1 cellular context compared by ENCODE assay signal in genomic region chr20:23649830-23650417, GRCh38.
TF ChIP-seq lines count a peak whose summit lies in the region.

No MANE protein-coding gene starts in this region.

TF ChIP-seq in HepG2, 621 proteins besides CTCF, POLR2A, EP300 and RAD21 (continued from another document and continues in another):
- TF ChIP-seq, protein P1, sequence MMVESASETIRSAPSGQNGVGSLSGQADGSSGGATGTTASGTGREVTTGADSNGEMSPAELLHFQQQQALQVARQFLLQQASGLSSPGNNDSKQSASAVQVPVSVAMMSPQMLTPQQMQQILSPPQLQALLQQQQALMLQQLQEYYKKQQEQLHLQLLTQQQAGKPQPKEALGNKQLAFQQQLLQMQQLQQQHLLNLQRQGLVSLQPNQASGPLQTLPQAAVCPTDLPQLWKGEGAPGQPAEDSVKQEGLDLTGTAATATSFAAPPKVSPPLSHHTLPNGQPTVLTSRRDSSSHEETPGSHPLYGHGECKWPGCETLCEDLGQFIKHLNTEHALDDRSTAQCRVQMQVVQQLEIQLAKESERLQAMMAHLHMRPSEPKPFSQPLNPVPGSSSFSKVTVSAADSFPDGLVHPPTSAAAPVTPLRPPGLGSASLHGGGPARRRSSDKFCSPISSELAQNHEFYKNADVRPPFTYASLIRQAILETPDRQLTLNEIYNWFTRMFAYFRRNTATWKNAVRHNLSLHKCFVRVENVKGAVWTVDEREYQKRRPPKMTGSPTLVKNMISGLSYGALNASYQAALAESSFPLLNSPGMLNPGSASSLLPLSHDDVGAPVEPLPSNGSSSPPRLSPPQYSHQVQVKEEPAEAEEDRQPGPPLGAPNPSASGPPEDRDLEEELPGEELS (CRISPR knock-in tag; IDR thresholded peaks at IDR 0.05): peak; percentile 43; the same call in 1 of the 2 replicates
- TF ChIP-seq ZNF616 (CRISPR knock-in tag; IDR thresholded peaks at IDR 0.05; ENCODE audit: low read depth) (no peak), RARA (CRISPR knock-in tag; IDR thresholded peaks at IDR 0.05) (peak; percentile 98), DPF2 (CRISPR knock-in tag; IDR thresholded peaks at IDR 0.05; ENCODE audit: borderline replicate concordance, low read depth) (0 out of 2 replicates have a peak, but pooled peaks have one; percentile 21), ZNF557 (CRISPR knock-in tag; IDR thresholded peaks at IDR 0.05) (no peak), NR2C2 (CRISPR knock-in tag; IDR thresholded peaks at IDR 0.05; ENCODE audit: borderline replicate concordance) (peak; percentile 55; the same call in 1 of the 2 replicates), CEBPB (IDR thresholded peaks at IDR 0.05; ENCODE audit: borderline replicate concordance, low read depth, low read length) (peak; percentile 97), ZNF329 (CRISPR knock-in tag; IDR thresholded peaks at IDR 0.05; ENCODE audit: low read depth) (no peak), ZNF292 (CRISPR knock-in tag; IDR thresholded peaks at IDR 0.05; ENCODE audit: borderline replicate concordance, low read depth) (peak; percentile 45; the same call in 1 of the 2 replicates), ZNF629 (CRISPR knock-in tag; conservative IDR thresholded peaks at IDR 0.05) (peak; percentile 97), MNT (IDR thresholded peaks at IDR 0.05) (no peak), TARDBP (CRISPR knock-in tag; IDR thresholded peaks at IDR 0.05) (peak; percentile 65; the same call in 1 of the 2 replicates), ZNF577 (CRISPR knock-in tag; IDR thresholded peaks at IDR 0.05; ENCODE audit: borderline replicate concordance, low read depth) (no peak), BRF2 (CRISPR knock-in tag; IDR thresholded peaks at IDR 0.05) (no peak), RORA (CRISPR knock-in tag; IDR thresholded peaks at IDR 0.05) (peak; percentile 36; the same call in 1 of the 2 replicates), ZBTB21 (CRISPR knock-in tag; IDR thresholded peaks at IDR 0.05) (0 out of 2 replicates have a peak, but pooled peaks have one; percentile 56), ZNF558 (CRISPR knock-in tag; IDR thresholded peaks at IDR 0.05; ENCODE audit: borderline replicate concordance) (no peak), ZSCAN5A (CRISPR knock-in tag; IDR thresholded peaks at IDR 0.05; ENCODE audit: borderline replicate concordance) (peak; percentile 65; the same call in 1 of the 2 replicates), SAP130 (CRISPR knock-in tag; IDR thresholded peaks at IDR 0.05; ENCODE audit: low read depth) (no peak), ZNF572 (CRISPR knock-in tag; IDR thresholded peaks at IDR 0.05) (no peak), RELA (CRISPR knock-in tag; IDR thresholded peaks at IDR 0.05) (no peak), FOXJ3 (CRISPR knock-in tag; IDR thresholded peaks at IDR 0.05; ENCODE audit: borderline replicate concordance) (peak; percentile 69), ZFX (CRISPR knock-in tag; IDR thresholded peaks at IDR 0.05; ENCODE audit: low read depth) (no peak), ZNF574 (CRISPR knock-in tag; IDR thresholded peaks at IDR 0.05) (no peak), SOX6 (IDR thresholded peaks at IDR 0.05) (no peak), SOX6 (CRISPR knock-in tag; IDR thresholded peaks at IDR 0.05) (peak; percentile 86), RXRB (CRISPR knock-in tag; IDR thresholded peaks at IDR 0.05; ENCODE audit: borderline replicate concordance) (peak; percentile 84), ZNF264 (CRISPR knock-in tag; IDR thresholded peaks at IDR 0.05) (no peak), SKIL (CRISPR knock-in tag; IDR thresholded peaks at IDR 0.05; ENCODE audit: borderline replicate concordance) (peak; percentile 39; the same call in 1 of the 2 replicates), U2AF2 (IDR thresholded peaks at IDR 0.05; ENCODE audit: low read depth, low read length) (no peak)
- TF ChIP-seq, protein P2, sequence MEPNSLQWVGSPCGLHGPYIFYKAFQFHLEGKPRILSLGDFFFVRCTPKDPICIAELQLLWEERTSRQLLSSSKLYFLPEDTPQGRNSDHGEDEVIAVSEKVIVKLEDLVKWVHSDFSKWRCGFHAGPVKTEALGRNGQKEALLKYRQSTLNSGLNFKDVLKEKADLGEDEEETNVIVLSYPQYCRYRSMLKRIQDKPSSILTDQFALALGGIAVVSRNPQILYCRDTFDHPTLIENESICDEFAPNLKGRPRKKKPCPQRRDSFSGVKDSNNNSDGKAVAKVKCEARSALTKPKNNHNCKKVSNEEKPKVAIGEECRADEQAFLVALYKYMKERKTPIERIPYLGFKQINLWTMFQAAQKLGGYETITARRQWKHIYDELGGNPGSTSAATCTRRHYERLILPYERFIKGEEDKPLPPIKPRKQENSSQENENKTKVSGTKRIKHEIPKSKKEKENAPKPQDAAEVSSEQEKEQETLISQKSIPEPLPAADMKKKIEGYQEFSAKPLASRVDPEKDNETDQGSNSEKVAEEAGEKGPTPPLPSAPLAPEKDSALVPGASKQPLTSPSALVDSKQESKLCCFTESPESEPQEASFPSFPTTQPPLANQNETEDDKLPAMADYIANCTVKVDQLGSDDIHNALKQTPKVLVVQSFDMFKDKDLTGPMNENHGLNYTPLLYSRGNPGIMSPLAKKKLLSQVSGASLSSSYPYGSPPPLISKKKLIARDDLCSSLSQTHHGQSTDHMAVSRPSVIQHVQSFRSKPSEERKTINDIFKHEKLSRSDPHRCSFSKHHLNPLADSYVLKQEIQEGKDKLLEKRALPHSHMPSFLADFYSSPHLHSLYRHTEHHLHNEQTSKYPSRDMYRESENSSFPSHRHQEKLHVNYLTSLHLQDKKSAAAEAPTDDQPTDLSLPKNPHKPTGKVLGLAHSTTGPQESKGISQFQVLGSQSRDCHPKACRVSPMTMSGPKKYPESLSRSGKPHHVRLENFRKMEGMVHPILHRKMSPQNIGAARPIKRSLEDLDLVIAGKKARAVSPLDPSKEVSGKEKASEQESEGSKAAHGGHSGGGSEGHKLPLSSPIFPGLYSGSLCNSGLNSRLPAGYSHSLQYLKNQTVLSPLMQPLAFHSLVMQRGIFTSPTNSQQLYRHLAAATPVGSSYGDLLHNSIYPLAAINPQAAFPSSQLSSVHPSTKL (CRISPR knock-in tag; IDR thresholded peaks at IDR 0.05): peak; percentile 84
- TF ChIP-seq, protein P3, sequence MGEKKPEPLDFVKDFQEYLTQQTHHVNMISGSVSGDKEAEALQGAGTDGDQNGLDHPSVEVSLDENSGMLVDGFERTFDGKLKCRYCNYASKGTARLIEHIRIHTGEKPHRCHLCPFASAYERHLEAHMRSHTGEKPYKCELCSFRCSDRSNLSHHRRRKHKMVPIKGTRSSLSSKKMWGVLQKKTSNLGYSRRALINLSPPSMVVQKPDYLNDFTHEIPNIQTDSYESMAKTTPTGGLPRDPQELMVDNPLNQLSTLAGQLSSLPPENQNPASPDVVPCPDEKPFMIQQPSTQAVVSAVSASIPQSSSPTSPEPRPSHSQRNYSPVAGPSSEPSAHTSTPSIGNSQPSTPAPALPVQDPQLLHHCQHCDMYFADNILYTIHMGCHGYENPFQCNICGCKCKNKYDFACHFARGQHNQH (CRISPR knock-in tag; IDR thresholded peaks at IDR 0.05): peak; percentile 61; the same call in 1 of the 2 replicates
- TF ChIP-seq, protein P4, sequence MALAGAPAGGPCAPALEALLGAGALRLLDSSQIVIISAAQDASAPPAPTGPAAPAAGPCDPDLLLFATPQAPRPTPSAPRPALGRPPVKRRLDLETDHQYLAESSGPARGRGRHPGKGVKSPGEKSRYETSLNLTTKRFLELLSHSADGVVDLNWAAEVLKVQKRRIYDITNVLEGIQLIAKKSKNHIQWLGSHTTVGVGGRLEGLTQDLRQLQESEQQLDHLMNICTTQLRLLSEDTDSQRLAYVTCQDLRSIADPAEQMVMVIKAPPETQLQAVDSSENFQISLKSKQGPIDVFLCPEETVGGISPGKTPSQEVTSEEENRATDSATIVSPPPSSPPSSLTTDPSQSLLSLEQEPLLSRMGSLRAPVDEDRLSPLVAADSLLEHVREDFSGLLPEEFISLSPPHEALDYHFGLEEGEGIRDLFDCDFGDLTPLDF (CRISPR knock-in tag; IDR thresholded peaks at IDR 0.05): no peak
- TF ChIP-seq, protein P5, sequence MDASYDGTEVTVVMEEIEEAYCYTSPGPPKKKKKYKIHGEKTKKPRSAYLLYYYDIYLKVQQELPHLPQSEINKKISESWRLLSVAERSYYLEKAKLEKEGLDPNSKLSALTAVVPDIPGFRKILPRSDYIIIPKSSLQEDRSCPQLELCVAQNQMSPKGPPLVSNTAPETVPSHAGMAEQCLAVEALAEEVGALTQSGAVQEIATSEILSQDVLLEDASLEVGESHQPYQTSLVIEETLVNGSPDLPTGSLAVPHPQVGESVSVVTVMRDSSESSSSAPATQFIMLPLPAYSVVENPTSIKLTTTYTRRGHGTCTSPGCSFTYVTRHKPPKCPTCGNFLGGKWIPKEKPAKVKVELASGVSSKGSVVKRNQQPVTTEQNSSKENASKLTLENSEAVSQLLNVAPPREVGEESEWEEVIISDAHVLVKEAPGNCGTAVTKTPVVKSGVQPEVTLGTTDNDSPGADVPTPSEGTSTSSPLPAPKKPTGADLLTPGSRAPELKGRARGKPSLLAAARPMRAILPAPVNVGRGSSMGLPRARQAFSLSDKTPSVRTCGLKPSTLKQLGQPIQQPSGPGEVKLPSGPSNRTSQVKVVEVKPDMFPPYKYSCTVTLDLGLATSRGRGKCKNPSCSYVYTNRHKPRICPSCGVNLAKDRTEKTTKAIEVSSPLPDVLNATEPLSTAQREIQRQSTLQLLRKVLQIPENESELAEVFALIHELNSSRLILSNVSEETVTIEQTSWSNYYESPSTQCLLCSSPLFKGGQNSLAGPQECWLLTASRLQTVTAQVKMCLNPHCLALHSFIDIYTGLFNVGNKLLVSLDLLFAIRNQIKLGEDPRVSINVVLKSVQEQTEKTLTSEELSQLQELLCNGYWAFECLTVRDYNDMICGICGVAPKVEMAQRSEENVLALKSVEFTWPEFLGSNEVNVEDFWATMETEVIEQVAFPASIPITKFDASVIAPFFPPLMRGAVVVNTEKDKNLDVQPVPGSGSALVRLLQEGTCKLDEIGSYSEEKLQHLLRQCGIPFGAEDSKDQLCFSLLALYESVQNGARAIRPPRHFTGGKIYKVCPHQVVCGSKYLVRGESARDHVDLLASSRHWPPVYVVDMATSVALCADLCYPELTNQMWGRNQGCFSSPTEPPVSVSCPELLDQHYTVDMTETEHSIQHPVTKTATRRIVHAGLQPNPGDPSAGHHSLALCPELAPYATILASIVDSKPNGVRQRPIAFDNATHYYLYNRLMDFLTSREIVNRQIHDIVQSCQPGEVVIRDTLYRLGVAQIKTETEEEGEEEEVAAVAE (CRISPR knock-in tag; IDR thresholded peaks at IDR 0.05; ENCODE audit: borderline replicate concordance): peak; percentile 57; the same call in 1 of the 2 replicates
